ENCODE assay signal across 9 cellular contexts in genomic region chr12:8037947-8038346, GRCh38. TPM values are rescaled to one million over a fixed set of nuclear protein-coding genes. Genes with fewer than 3 reads are reported as not detected.
DNase-seq lines count a peak whose midpoint lies in the region; ATAC-seq and TF ChIP-seq lines count a peak whose summit lies in the region.
"Had no signal": no experiment of that assay in that cellular context is flagged by ENCODE, and none has a peak within 500 bp of the region (broad histone marks: within the 10 kb centered on the region; RNA-seq: fewer than 3 reads in every experiment).

No MANE protein-coding gene starts in this region.

- peaks cover 60% of the 10 kb centered on the region for H3K4me1 ChIP-seq in GM23338 (ENCODE audit: insufficient read depth)
- H3K4me1 ChIP-seq in NT2/D1 (ENCODE audit: insufficient read depth, insufficient read length): peaks cover 35% of the 10 kb centered on the region
- peaks cover 61% of the 10 kb centered on the region for H3K4me1 ChIP-seq in psoas muscle

- 46 to 60% (median 50%) methylated on average over 6 of the region's 6 CpGs for WGBS in psoas muscle, 3 donors

- H3K27me3 Mint-ChIP-seq in GM23338 (ENCODE audit: insufficient read depth, low read depth, poor library complexity): peaks cover 2% of the 10 kb centered on the region

- H3K27ac ChIP-seq in GM23338 (ENCODE audit: low read depth) (0 out of 2 replicates have a peak overlapping the region, but pooled peaks have one; percentile 86), psoas muscle (peak overlapping the region; percentile 99)
- H3K27ac ChIP-seq: ovary had no signal

- peaks cover 12% of the 10 kb centered on the region; the same call in 1 of the 2 replicates for H3F3A ChIP-seq in GM23338 (replicated peaks; ENCODE audit: low read depth)

- H3K9me3 Mint-ChIP-seq in GM23338: no peaks in the 10 kb centered on the region

- H3K4me3 Mint-ChIP-seq in GM23338: peak overlapping the region; percentile 45

- intact Hi-C loops in psoas muscle (cut with DNase I): loop anchor here (5.0 to 10.0 kb wide), 3 partner anchors 44 to 843 kb away; partner anchors contain the start of gene NECAP1 (in 1 of the 2)

- peak overlapping the region; percentile 54 for H3K4me3 ChIP-seq in GM23338
- peak overlapping the region; percentile 29 for H3K4me3 ChIP-seq in NT2/D1 (ENCODE audit: insufficient read length, low read depth)
- no peak overlapping the region for H3K4me3 ChIP-seq in epithelial cell of esophagus (ENCODE audit: low read length)
- H3K4me3 ChIP-seq in psoas muscle: peak overlapping the region; percentile 47

- no peaks in the 10 kb centered on the region for H3K9me2 ChIP-seq in GM23338 (ENCODE audit: insufficient read depth)

- H3K4me1 Mint-ChIP-seq in GM23338: peaks cover 59% of the 10 kb centered on the region

- H3K4me2 ChIP-seq in GM23338: peak overlapping the region; percentile 85

- no peak for TF ChIP-seq CTCF in GM23338 (conservative IDR thresholded peaks at IDR 0.05; ENCODE audit: low read depth in 2 of 2)
- TF ChIP-seq CTCF in epithelial cell of esophagus (IDR thresholded peaks at IDR 0.05; ENCODE audit: insufficient read depth, low read depth, low read length, missing control alignments): no peak
- TF ChIP-seq CTCF in psoas muscle (IDR thresholded peaks at IDR 0.05): no peak

- peak; percentile 48 for DNase-seq in GM23338 (ENCODE audit: low spot score)
- no peak for DNase-seq in NT2/D1 (ENCODE audit: low read depth, low spot score)
- peak; percentile 74 for DNase-seq in epithelial cell of esophagus (ENCODE audit: low read depth)
- no peak for DNase-seq in psoas muscle
- no peak for DNase-seq in NCI-H446 (lab: John Stamatoyannopoulos, UW)
- DNase-seq in inferior parietal cortex (ENCODE audit: extremely low spot score): no peak
- DNase-seq: NCI-H226 had no signal

- H3K36me3 ChIP-seq in GM23338 (ENCODE audit: insufficient read depth) (peaks cover 16% of the 10 kb centered on the region; the same call in 1 of the 2 replicates), NT2/D1 (ENCODE audit: insufficient read depth, insufficient read length, low read length) (peaks cover 39% of the 10 kb centered on the region), psoas muscle (ENCODE audit: insufficient read depth in 1 of 2, low read depth in 1 of 2) (peaks cover 2 to 33% of the 10 kb centered on the region in 2 donors)
- H3K36me3 ChIP-seq: ovary had no signal

- H3K79me2 ChIP-seq in GM23338 (replicated peaks; ENCODE audit: insufficient read depth): peaks cover 18% of the 10 kb centered on the region

- H3K27me3 ChIP-seq in GM23338 (ENCODE audit: insufficient read depth): no peaks in the 10 kb centered on the region
- no peaks in the 10 kb centered on the region for H3K27me3 ChIP-seq in NT2/D1 (ENCODE audit: insufficient read depth, insufficient read length)
- no peaks in the 10 kb centered on the region for H3K27me3 ChIP-seq in psoas muscle (ENCODE audit: insufficient read depth in 3 of 3, low read length in 2 of 3)
- H3K27me3 ChIP-seq: ovary had no signal

- H3K9me3 ChIP-seq in NT2/D1 (ENCODE audit: insufficient read depth, low read length) (no peaks in the 10 kb centered on the region), psoas muscle (no peaks in the 10 kb centered on the region)
- H3K9me3 ChIP-seq: ovary had no signal

- no peak overlapping the region for H3K27ac Mint-ChIP-seq in GM23338

- no peak; the same call in 2 of the 3 replicates for ATAC-seq in GM23338
- no peak for ATAC-seq in psoas muscle
- no peak for ATAC-seq in HG03196 (IDR thresholded peaks at IDR 0.05; ENCODE audit: unreplicated experiment)

- 0 out of 2 replicates have a peak, but pooled peaks cover 4% of the 10 kb centered on the region for H4K20me1 ChIP-seq in GM23338 (replicated peaks; ENCODE audit: insufficient read depth)

- H3K9ac ChIP-seq in NT2/D1 (ENCODE audit: insufficient read length, low read depth): peak overlapping the region; percentile 47

- H3K36me3 Mint-ChIP-seq in GM23338 (ENCODE audit: low read depth): peaks cover 4% of the 10 kb centered on the region

- H2AFZ ChIP-seq in GM23338: no peak overlapping the region

TF ChIP-seq in GM23338, 12 proteins besides CTCF, POLR2A, EP300 and RAD21:
- TF ChIP-seq EZH2 (IDR thresholded peaks at IDR 0.05; ENCODE audit: low read depth, unreplicated experiment) (no peak), REST (IDR thresholded peaks at IDR 0.05; ENCODE audit: unreplicated experiment) (no peak)

RNA-seq across cellular contexts. Expression of gene FOXJ2, which starts 5.4 kb away (rescaled TPM):
- 7.8 and 10.4 TPM in 2 replicates for total RNA-seq in GM23338 (2014; rRNA removed; shearing (Covaris generic))
- polyA plus RNA-seq in GM23338 (2016; fragmentation: Nextera tagmentation; extraction: Ambion mirVana): 4.1 and 4.9 TPM in 2 replicates
- 10 to 100 TPM; 24.5 to 51.3 (median 37.7) TPM for total RNA-seq in psoas muscle
- polyA plus RNA-seq in psoas muscle: 10 to 100 TPM in 1 of 3 donors, 1 to 10 TPM in 2; 7.9 to 24.1 (median 9.5) TPM

RNA-seq across cellular contexts. Expression of gene C3AR1, which starts 28.2 kb away (rescaled TPM):
- total RNA-seq in GM23338 (2014; rRNA removed; shearing (Covaris generic)): not detected in 2 replicates
- polyA plus RNA-seq in GM23338 (2016; fragmentation: Nextera tagmentation; extraction: Ambion mirVana) (not detected in 2 replicates), psoas muscle (1 to 10 TPM in 1 of 3 donors, under 1 TPM in 2; 0.82 to 1.4 (median 0.91) TPM)
- total RNA-seq in psoas muscle: 1 to 10 TPM; 2.9 to 4.9 (median 4.0) TPM

RNA-seq across cellular contexts. Expression of gene NECAP1, which starts 44.1 kb away (rescaled TPM):
- total RNA-seq in GM23338 (2014; rRNA removed; shearing (Covaris generic)): 35.9 and 39.4 TPM in 2 replicates
- polyA plus RNA-seq in GM23338 (2016; fragmentation: Nextera tagmentation; extraction: Ambion mirVana) (18.6 and 19.3 TPM in 2 replicates), psoas muscle (10 to 100 TPM; 11.5 to 19.3 (median 15.9) TPM)
- 10 to 100 TPM; 13.8 to 19.4 (median 16.6) TPM for total RNA-seq in psoas muscle

Comparison
In these comparisons a context has a peak if more than half of its experiments do, and no peak if none do; other contexts are left out.
1. DNase-seq: peak in GM23338 (single experiment) and epithelial cell of esophagus (single experiment); none in NT2/D1 (single experiment), psoas muscle (0 of 2), NCI-H446 (0 of 2) and inferior parietal cortex (single experiment).